In the genomic region with DNA sequence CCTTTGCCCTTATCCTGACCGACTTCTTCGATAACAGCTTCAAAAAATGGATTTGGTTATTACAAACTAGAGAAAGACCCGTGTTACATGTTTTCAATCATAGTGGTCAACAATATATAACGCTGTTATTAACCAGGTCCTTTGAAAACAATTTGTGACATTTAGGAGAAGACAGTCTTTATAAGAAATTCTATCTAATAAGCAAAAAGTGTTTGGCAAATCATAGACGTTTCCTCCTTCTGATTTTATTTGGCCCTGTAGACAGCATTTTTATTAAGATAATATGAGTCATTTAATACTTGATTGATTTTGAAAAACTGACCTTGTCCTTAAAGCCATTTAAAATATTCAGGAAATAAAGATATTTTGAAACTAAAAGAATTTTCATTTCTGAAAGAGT, we compare ENCODE assay signal across 32 cellular contexts.
A peak's percentile ranks its signal among the peaks of the same experiment; 100 is the strongest.
DNase-seq lines count a peak whose midpoint lies in the region; ATAC-seq, FAIRE-seq and TF ChIP-seq lines count a peak whose summit lies in the region.
"Had no signal": no experiment of that assay in that cellular context is flagged by ENCODE, and none has a peak within 500 bp of the region (broad histone marks: within the 10 kb centered on the region; RNA-seq: fewer than 3 reads in every experiment).

No MANE protein-coding gene starts in this region.

- H3K9ac ChIP-seq in K562 (ENCODE audit: insufficient read depth in 1 of 2, low read depth in 2 of 2, low read length in 2 of 2) (no peak overlapping the region), kidney (ENCODE audit: low read length in 2 of 2) (no peak overlapping the region)
- H3K9ac ChIP-seq: BLaER1; BLaER1 treated with 17β-estradiol and CSF1 and Interleukin-3, amounts not matched to agents 10 nM and 100 nM had no signal

- no peak overlapping the region for H3K27ac ChIP-seq in K562 (ENCODE audit: extremely low read depth, low read depth, low read length)
- H3K27ac ChIP-seq in kidney (ENCODE audit: low read depth in 2 of 2, low read length in 2 of 2), result no peak overlapping the region
- H3K27ac ChIP-seq in pancreas, result no peak overlapping the region
- H3K27ac ChIP-seq: 22Rv1; A549; BLaER1; BLaER1 treated with 17β-estradiol and CSF1 and Interleukin-3, amounts not matched to agents 10 nM and 100 nM; C4-2B had no signal

- in situ Hi-C loops in K562 (cut with MboI), result no loop called here

- no peak for TF ChIP-seq RAD21 in K562 (CRISPR knock-in tag; conservative IDR thresholded peaks at IDR 0.05 in 1 of 2, IDR thresholded peaks at IDR 0.05 in 1 of 2)

- FAIRE-seq in K562 (lab: Jason Lieb, UNC) (no peak), kidney (lab: Jason Lieb, UNC) (peak; percentile 19), pancreas (lab: Jason Lieb, UNC) (peak; percentile 9), D721Med (lab: Jason Lieb, UNC) (no peak)
- FAIRE-seq: A204.1, A549 had no signal

- WGBS in K562 (ENCODE audit: insufficient coverage, low coverage, missing lambda C conversion rate), result 85% methylated on average over 5 of the region's 5 CpGs
- WGBS in pancreas, 2 donors, result 79 to 86% methylated on average over 5 of the region's 5 CpGs

- H3K27me3 ChIP-seq in K562 (ENCODE audit: control insufficient read depth in 2 of 2, insufficient read depth in 2 of 2, low read length in 2 of 2), result no peaks in the 10 kb centered on the region
- H3K27me3 ChIP-seq in pancreas, result no peaks in the 10 kb centered on the region
- H3K27me3 ChIP-seq: BE2C; BLaER1; BLaER1 treated with 17β-estradiol and CSF1 and Interleukin-3, amounts not matched to agents 10 nM and 100 nM had no signal

- ATAC-seq in K562 (no peak), pancreas (no peak), HG03354 (IDR thresholded peaks at IDR 0.05; ENCODE audit: poor library complexity, severe bottlenecking, unreplicated experiment) (no peak)
- ATAC-seq: A549; CD8-positive, alpha-beta T cell had no signal

- POLR2A ChIA-PET in K562 (lab: Yijun Ruan, JAX), result interaction anchor here (0.7 to 1.4 kb wide), 3 partner anchors 9 to 822 kb away, joined by 3 to 5 read pairs (median 4); no protein-coding TSS in a partner anchor

- H3K36me3 ChIP-seq in K562 (ENCODE audit: control insufficient read depth, insufficient read depth, low read length) (peaks cover 73% of the 10 kb centered on the region), kidney (ENCODE audit: control insufficient read depth in 1 of 2, insufficient read depth in 2 of 2, low read length in 2 of 2) (peaks cover 22 to 43% of the 10 kb centered on the region in 2 donors), pancreas (peaks cover 0 to 27% (median 6%) of the 10 kb centered on the region in 3 donors)
- H3K36me3 ChIP-seq: BE2C had no signal

- no peak for TF ChIP-seq EP300 in K562 (IDR thresholded peaks at IDR 0.05; ENCODE audit: low read length)

- H2AFZ ChIP-seq in K562 (ENCODE audit: low read depth, low read length), result no peak overlapping the region

- CTCF ChIA-PET in K562 (lab: Yijun Ruan, JAX; ENCODE audit: low intra/inter-chr PET ratio), result no interaction called here

- H3K4me2 ChIP-seq in K562 (ENCODE audit: insufficient read depth, low read length), result no peak overlapping the region
- H3K4me2 ChIP-seq: A549 had no signal

- no peak for TF ChIP-seq POLR2A in K562 (conservative IDR thresholded peaks at IDR 0.05)

- H3K9me3 ChIP-seq in K562 (replicated peaks; ENCODE audit: control insufficient read depth, insufficient read depth, low read depth, low read length) (no peaks in the 10 kb centered on the region), kidney (ENCODE audit: control insufficient read depth in 1 of 2, low read length in 2 of 2) (no peaks in the 10 kb centered on the region), pancreas (no peaks in the 10 kb centered on the region)
- H3K9me3 ChIP-seq: A549, BE2C, BLaER1, Caco-2 had no signal

- no TSS peak for BruUV-seq in K562 (replicated peaks; lab: Mats Ljungman, UMichigan)

- DNase-seq in K562 (ENCODE audit: extremely low read depth in 1 of 4, low spot score in 3 of 4) (no peak), kidney (no peak), pancreas (no peak), NCI-H146 (lab: John Stamatoyannopoulos, UW) (no peak), D721Med (ENCODE audit: insufficient read length, low spot score) (no peak)
- DNase-seq: 8988T; ACHN; AML-193; BE2C; C1 segment of cervical spinal cord; Caco-2; Calu3; CD4-positive, alpha-beta memory T cell; CD4-positive, alpha-beta T cell; CD4-positive, CD25-positive, alpha-beta regulatory T cell; CD8-positive, alpha-beta memory T cell; CD8-positive, alpha-beta T cell; COR-L47; DMS 273 treated with DMSO at 0.1 percent for 48 hours; DMS153; DMS53; DMS79; DMS79 treated with DMSO at 0.1 percent for 48 hours; DND-41; EL had no signal

- H3K4me1 ChIP-seq in K562 (replicated peaks in 1 of 2; ENCODE audit: control insufficient read depth in 2 of 2, insufficient read depth in 2 of 2, low read length in 2 of 2) (no peaks in the 10 kb centered on the region), kidney (ENCODE audit: control insufficient read depth in 1 of 2, insufficient read depth in 1 of 2, low read depth in 1 of 2, low read length in 2 of 2) (peaks cover 0 to 4% of the 10 kb centered on the region in 2 donors), pancreas (no peaks in the 10 kb centered on the region)
- H3K4me1 ChIP-seq: A549, BE2C, Caco-2 had no signal

- no peaks in the 10 kb centered on the region for H4K20me1 ChIP-seq in K562 (replicated peaks; ENCODE audit: control insufficient read depth, insufficient read depth, low read length)
- H4K20me1 ChIP-seq: BLaER1; BLaER1 treated with 17β-estradiol and CSF1 and Interleukin-3, amounts not matched to agents 10 nM and 100 nM had no signal

- H3K4me3 ChIP-seq in K562 (no peak overlapping the region), kidney (ENCODE audit: low read length in 2 of 2) (no peak overlapping the region), pancreas (no peak overlapping the region)
- H3K4me3 ChIP-seq: A549; BLaER1; BLaER1 treated with 17β-estradiol and CSF1 and Interleukin-3, amounts not matched to agents 10 nM and 100 nM had no signal

- H3K79me2 ChIP-seq in K562 (ENCODE audit: control insufficient read depth, insufficient read depth, low read length), result no peaks in the 10 kb centered on the region

- intact Hi-C loops in K562 (cut with micrococcal nuclease), result no loop called here
- intact Hi-C loops in kidney (cut with DNase I), result no loop called here
- intact Hi-C loops in pancreas (cut with DNase I), result no loop called here

- TF ChIP-seq CTCF in K562 (IDR thresholded peaks at IDR 0.05 in 2 of 3, conservative IDR thresholded peaks at IDR 0.05 in 1 of 3; ENCODE audit: insufficient read depth in 2 of 3, low read depth in 1 of 3, low read length in 3 of 3), result no peak
- no peak for TF ChIP-seq CTCF in kidney (IDR thresholded peaks at IDR 0.05; ENCODE audit: borderline replicate concordance, extremely low read depth, insufficient read depth)
- TF ChIP-seq CTCF in pancreas (IDR thresholded peaks at IDR 0.05), result no peak
- no peak for TF ChIP-seq CTCF in D721Med (IDR thresholded peaks at IDR 0.05; ENCODE audit: insufficient read depth, missing control alignments)

- no peaks in the 10 kb centered on the region for H3K9me1 ChIP-seq in K562 (ENCODE audit: control insufficient read depth, insufficient read depth, low read length)

TF ChIP-seq in K562, 482 proteins besides CTCF, POLR2A, EP300 and RAD21:
- TF ChIP-seq MAFK (IDR thresholded peaks at IDR 0.05; ENCODE audit: low read length), result no peak
- TF ChIP-seq C11orf30 (IDR thresholded peaks at IDR 0.05; ENCODE audit: low read depth), result peak; percentile 51; the same call in 1 of the 2 replicates
- TF ChIP-seq ZKSCAN3 (CRISPR knock-in tag; IDR thresholded peaks at IDR 0.05), result no peak
- no peak for TF ChIP-seq CHD1 (IDR thresholded peaks at IDR 0.05; ENCODE audit: low read length)
- TF ChIP-seq ZNF316 (IDR thresholded peaks at IDR 0.05), result peak; percentile 72
TF ChIP-seq in K562: peak in this region for 2.
